Comparison of ENCODE assay signal across 32 cellular contexts in genomic region chr14:77243853-77244252, GRCh38. TPM values are rescaled to one million over a fixed set of nuclear protein-coding genes. Genes with fewer than 3 reads are reported as not detected.
DNase-seq lines count a peak whose midpoint lies in the region; ATAC-seq and TF ChIP-seq lines count a peak whose summit lies in the region.
"Had no signal": no experiment of that assay in that cellular context is flagged by ENCODE, and none has a peak within 500 bp of the region (broad histone marks: within the 10 kb centered on the region; RNA-seq: fewer than 3 reads in every experiment).

No MANE protein-coding gene starts in this region.

- H3K9me3 ChIP-seq in BLaER1 = no peaks in the 10 kb centered on the region; the same call in 1 of the 2 replicates
- no peaks in the 10 kb centered on the region for H3K9me3 ChIP-seq in Peyer's patch
- no peaks in the 10 kb centered on the region for H3K9me3 ChIP-seq in naive thymus-derived CD4-positive, alpha-beta T cell (ENCODE audit: control insufficient read depth in 2 of 3, low read length in 3 of 3)
- H3K9me3 ChIP-seq: neutrophil, right lobe of liver, suprapubic skin had no signal

- H3K27ac ChIP-seq in BLaER1 (peak overlapping the region; percentile 89), Peyer's patch (peak overlapping the region in 1 of 4 donors; percentile 55), substantia nigra (ENCODE audit: low read depth, low read length, poor library complexity, severe bottlenecking) (no peak overlapping the region)
- no peak overlapping the region for H3K27ac ChIP-seq in naive thymus-derived CD4-positive, alpha-beta T cell (ENCODE audit: low read depth, low read length)
- H3K27ac ChIP-seq: neutrophil, right lobe of liver, SK-N-MC, suprapubic skin had no signal

- H3K4me1 Mint-ChIP-seq in naive thymus-derived CD4-positive, alpha-beta T cell = no peaks in the 10 kb centered on the region
- H3K4me1 Mint-ChIP-seq: central memory CD8-positive, alpha-beta T cell; stimulated activated effector memory CD8-positive, alpha-beta T cell treated with anti-CD3 and anti-CD28 coated beads, Interleukin-12 subunit alpha, Interleukin-12 subunit beta, amount 100 ng/mL, for 72 hours had no signal

- CTCF ChIA-PET in naive thymus-derived CD4-positive, alpha-beta T cell (lab: Charles Lee) = no interaction called here

- no peak for TF ChIP-seq POLR2A in Peyer's patch (IDR thresholded peaks at IDR 0.05)

- peak overlapping the region; percentile 36; the same call in 1 of the 2 replicates for H3K4me3 ChIP-seq in BLaER1
- no peak overlapping the region for H3K4me3 ChIP-seq in Peyer's patch
- H3K4me3 ChIP-seq in naive thymus-derived CD4-positive, alpha-beta T cell (ENCODE audit: low read length) = no peak overlapping the region
- H3K4me3 ChIP-seq: right lobe of liver, SK-N-MC, suprapubic skin had no signal

- no peaks in the 10 kb centered on the region for H3K36me3 Mint-ChIP-seq in naive thymus-derived CD4-positive, alpha-beta T cell
- H3K36me3 Mint-ChIP-seq: stimulated activated effector memory CD8-positive, alpha-beta T cell treated with anti-CD3 and anti-CD28 coated beads, Interleukin-12 subunit alpha, Interleukin-12 subunit beta, amount 100 ng/mL, for 72 hours had no signal

- no peaks in the 10 kb centered on the region for H4K20me1 ChIP-seq in BLaER1

- H3K9ac ChIP-seq in BLaER1 = peak overlapping the region; percentile 68

- H3K27me3 Mint-ChIP-seq in naive thymus-derived CD4-positive, alpha-beta T cell = peaks cover 0 to 4% (median 0%) of the 10 kb centered on the region in 5 donors
- H3K27me3 Mint-ChIP-seq: activated naive CD8-positive, alpha-beta T cell treated with anti-CD3 and anti-CD28 coated beads, Interleukin-2, amount 50 U/mL, for 24 hours; activated T-cell treated with anti-CD3 and anti-CD28 coated beads, Interleukin-2, amount 50 U/mL, for 24 hours; central memory CD8-positive, alpha-beta T cell had no signal

- H3K9me3 Mint-ChIP-seq in naive thymus-derived CD4-positive, alpha-beta T cell = no peaks in the 10 kb centered on the region
- H3K9me3 Mint-ChIP-seq: activated naive CD8-positive, alpha-beta T cell treated with anti-CD3 and anti-CD28 coated beads, Interleukin-2, amount 50 U/mL, for 24 hours; activated T-cell treated with anti-CD3 and anti-CD28 coated beads, Interleukin-2, amount 50 U/mL, for 24 hours; central memory CD8-positive, alpha-beta T cell; stimulated activated effector memory CD8-positive, alpha-beta T cell treated with anti-CD3 and anti-CD28 coated beads, Interleukin-12 subunit alpha, Interleukin-12 subunit beta, amount 100 ng/mL, for 72 hours had no signal

- intact Hi-C loops in naive thymus-derived CD4-positive, alpha-beta T cell (cut with micrococcal nuclease) = no loop called here

- H3K4me2 ChIP-seq in BLaER1 = peak overlapping the region; percentile 88

- peaks cover 39% of the 10 kb centered on the region for H3K36me3 ChIP-seq in BLaER1
- H3K36me3 ChIP-seq in Peyer's patch = no peaks in the 10 kb centered on the region
- H3K36me3 ChIP-seq in naive thymus-derived CD4-positive, alpha-beta T cell (ENCODE audit: control insufficient read depth in 2 of 3, insufficient read depth in 3 of 3, low read length in 3 of 3) = no peaks in the 10 kb centered on the region
- H3K36me3 ChIP-seq: neutrophil, right lobe of liver, suprapubic skin had no signal

- TF ChIP-seq CTCF in Peyer's patch (IDR thresholded peaks at IDR 0.05) = no peak

- H3K4me1 ChIP-seq in BLaER1 (peaks cover 68% of the 10 kb centered on the region), Peyer's patch (no peaks in the 10 kb centered on the region)
- H3K4me1 ChIP-seq in naive thymus-derived CD4-positive, alpha-beta T cell (ENCODE audit: control insufficient read depth in 2 of 2, insufficient read depth in 2 of 2, low read length in 2 of 2) = no peaks in the 10 kb centered on the region
- H3K4me1 ChIP-seq: right lobe of liver, suprapubic skin had no signal

- H3K4me3 Mint-ChIP-seq in naive thymus-derived CD4-positive, alpha-beta T cell = no peak overlapping the region
- H3K4me3 Mint-ChIP-seq: activated naive CD8-positive, alpha-beta T cell treated with anti-CD3 and anti-CD28 coated beads, Interleukin-2, amount 50 U/mL, for 24 hours; activated T-cell treated with anti-CD3 and anti-CD28 coated beads, Interleukin-2, amount 50 U/mL, for 24 hours; central memory CD8-positive, alpha-beta T cell; stimulated activated effector memory CD8-positive, alpha-beta T cell treated with anti-CD3 and anti-CD28 coated beads, Interleukin-12 subunit alpha, Interleukin-12 subunit beta, amount 100 ng/mL, for 72 hours had no signal

- POLR2A ChIA-PET in naive thymus-derived CD4-positive, alpha-beta T cell (lab: Charles Lee) = no interaction called here

- H3K27me3 ChIP-seq in BLaER1 (no peaks in the 10 kb centered on the region), Peyer's patch (no peaks in the 10 kb centered on the region)
- H3K27me3 ChIP-seq in naive thymus-derived CD4-positive, alpha-beta T cell (ENCODE audit: control insufficient read depth in 2 of 2, insufficient read depth in 2 of 2, low read length in 2 of 2) = no peaks in the 10 kb centered on the region
- H3K27me3 ChIP-seq: right lobe of liver, suprapubic skin had no signal

- peak; percentile 52 for ATAC-seq in HG03095 (IDR thresholded peaks at IDR 0.05; ENCODE audit: unreplicated experiment)
- ATAC-seq in naive thymus-derived CD4-positive, alpha-beta T cell = peak; percentile 28
- no peak for ATAC-seq in activated CD4-positive, CD25-positive, alpha-beta regulatory T cell treated with anti-CD3 and anti-CD28 coated beads, Interleukin-2, amount 50 U/mL, for 24 hours
- ATAC-seq: activated naive CD8-positive, alpha-beta T cell treated with anti-CD3 and anti-CD28 coated beads, Interleukin-2, amount 50 U/mL, for 24 hours; stimulated activated effector memory CD8-positive, alpha-beta T cell treated with anti-CD3 and anti-CD28 coated beads, Interleukin-12 subunit alpha, Interleukin-12 subunit beta, amount 100 ng/mL, for 72 hours had no signal

- no peak overlapping the region for H3K27ac Mint-ChIP-seq in naive thymus-derived CD4-positive, alpha-beta T cell
- H3K27ac Mint-ChIP-seq: activated naive CD8-positive, alpha-beta T cell treated with anti-CD3 and anti-CD28 coated beads, Interleukin-2, amount 50 U/mL, for 24 hours; activated T-cell treated with anti-CD3 and anti-CD28 coated beads, Interleukin-2, amount 50 U/mL, for 24 hours; progenitor cell of endocrine pancreas; stimulated activated effector memory CD8-positive, alpha-beta T cell treated with anti-CD3 and anti-CD28 coated beads, Interleukin-12 subunit alpha, Interleukin-12 subunit beta, amount 100 ng/mL, for 72 hours had no signal

- peak in 2 of 3 donors; percentile 57 to 70 for DNase-seq in Peyer's patch
- DNase-seq in naive thymus-derived CD4-positive, alpha-beta T cell = no peak
- no peak for DNase-seq in KG1 (lab: John Stamatoyannopoulos, UW)
- DNase-seq in HUDEP-2 (lab: John Stamatoyannopoulos, UW; ENCODE audit: unreplicated experiment in 76 of 76) = no peak
- no peak for DNase-seq in substantia nigra (lab: John Stamatoyannopoulos, UW)
- DNase-seq: activated CD4-positive, alpha-beta T cell treated with anti-CD3 and anti-CD28 coated beads for 4 hours; activated CD8-positive, alpha-beta memory T cell treated with anti-CD3 and anti-CD28 coated beads for 24 hours; activated naive CD8-positive, alpha-beta T cell treated with anti-CD3 and anti-CD28 coated beads, Interleukin-2, amount 50 U/mL, for 24 hours; activated T-cell treated with anti-CD3 and anti-CD28 coated beads, Interleukin-2, amount 50 U/mL, for 24 hours; DMS153; HCEC 1CT; IMR-90; NCI-H1436; NCI-H774; right lobe of liver; stimulated activated CD4-positive, alpha-beta T cell treated with anti-CD3 and anti-CD28 coated beads, Interleukin-12 subunit alpha, Interleukin-12 subunit beta, amount 100 ng/mL, for 4 hours; stimulated activated CD4-positive, alpha-beta T cell treated with anti-CD3 and anti-CD28 coated beads, Interleukin-4, amount 100 ng/mL, for 24 hours; T-helper 2 cell had no signal

RNA-seq across cellular contexts. Expression of gene NGB, which starts 27.2 kb away (rescaled TPM):
- total RNA-seq in Peyer's patch = not detected
- total RNA-seq in naive thymus-derived CD4-positive, alpha-beta T cell = not detected
- polyA plus RNA-seq in naive thymus-derived CD4-positive, alpha-beta T cell = not detected
- total RNA-seq: A172, dermis microvascular lymphatic vessel endothelial cell, fibroblast of lung, IMR-90, M059J, progenitor cell of endocrine pancreas, right lobe of liver, suprapubic skin, urinary bladder had no signal
- polyA plus RNA-seq: fibroblast of lung, IMR-90, urinary bladder had no signal

Comparison
In these comparisons a context has a peak if more than half of its experiments do, and no peak if none do; other contexts are left out.
1. ATAC-seq: peak in HG03095 (single experiment) and naive thymus-derived CD4-positive, alpha-beta T cell (single experiment); none in activated CD4-positive, CD25-positive, alpha-beta regulatory T cell treated with anti-CD3 and anti-CD28 coated beads, Interleukin-2, amount 50 U/mL, for 24 hours (0 of 2).
2. DNase-seq: peak in Peyer's patch (2 of 3); none in naive thymus-derived CD4-positive, alpha-beta T cell (0 of 9), KG1 (single experiment), HUDEP-2 (0 of 76) and substantia nigra (0 of 49).